Comparison of ENCODE assay signal across 23 cellular contexts in genomic region chr2:15348028-15348427, GRCh38.
"Had no signal": no experiment of that assay in that cellular context is flagged by ENCODE, and none has a peak within 500 bp of the region (broad histone marks: within the 10 kb centered on the region; RNA-seq: fewer than 3 reads in every experiment).

No MANE protein-coding gene starts in this region.

- H3K36me3 ChIP-seq: uterus had no signal

- H3K27me3 Mint-ChIP-seq: activated CD4-positive, alpha-beta memory T cell treated with anti-CD3 and anti-CD28 coated beads for 36 hours; activated naive CD4-positive, alpha-beta T cell treated with anti-CD3 and anti-CD28 coated beads, Interleukin-2, amount 50 U/mL, for 24 hours; effector memory CD8-positive, alpha-beta T cell; progenitor cell of endocrine pancreas; stimulated activated naive B cell treated with anti-CD40 and anti-IgM and Interleukin-4, amounts not matched to agents 10 μg/mL and 1 μg/mL and 100 μg/mL, for 72 hours had no signal

- H3K4me1 Mint-ChIP-seq: activated naive CD4-positive, alpha-beta T cell treated with anti-CD3 and anti-CD28 coated beads, Interleukin-2, amount 50 U/mL, for 24 hours; natural killer cell; stimulated activated naive B cell treated with anti-CD40 and anti-IgM and Interleukin-4, amounts not matched to agents 10 μg/mL and 1 μg/mL and 100 μg/mL, for 72 hours had no signal

- H3K9me3 ChIP-seq: transverse colon, uterus had no signal

- H3K4me3 ChIP-seq: left lung, lung, sigmoid colon, smooth muscle cell, transverse colon, uterus had no signal

- H3K27ac Mint-ChIP-seq: activated CD4-positive, alpha-beta memory T cell treated with anti-CD3 and anti-CD28 coated beads for 36 hours; activated naive CD4-positive, alpha-beta T cell treated with anti-CD3 and anti-CD28 coated beads, Interleukin-2, amount 50 U/mL, for 24 hours; activated T-helper 1 cell treated with anti-CD3 and anti-CD28 coated beads, Interleukin-12 subunit alpha, Interleukin-12 subunit beta, Interleukin-2, Interleukin-4 antibody, amounts not matched to agents 30 ng/mL and 10 ng/mL and 1 ng/mL, durations not matched to agents 14 hours and 24 hours and 36 hours; natural killer cell; progenitor cell of endocrine pancreas; stimulated activated naive B cell treated with anti-CD40 and anti-IgM and Interleukin-4, amounts not matched to agents 10 μg/mL and 1 μg/mL and 100 μg/mL, for 72 hours had no signal

- H3K27me3 ChIP-seq: left lung, sigmoid colon, transverse colon, uterus had no signal

- DNase-seq: activated CD4-positive, alpha-beta memory T cell treated with anti-CD3 and anti-CD28 coated beads for 36 hours; activated CD4-positive, alpha-beta T cell treated with anti-CD3 and anti-CD28 coated beads for 48 hours; activated gamma-delta T cell treated with Interleukin-2 at 50 U/mL for 16 hours; aorta; central memory CD4-positive, alpha-beta T cell; effector memory CD8-positive, alpha-beta T cell; foreskin melanocyte; kidney; left lung; natural killer cell; retina; sigmoid colon; stimulated activated CD4-positive, alpha-beta T cell treated with anti-CD3 and anti-CD28 coated beads, Interleukin-2, amount 100 ng/mL, for 48 hours; stimulated activated CD8-positive, alpha-beta memory T cell treated with anti-CD3 and anti-CD28 coated beads, Interleukin-4, amount 100 ng/mL, for 48 hours; stimulated activated naive B cell treated with anti-CD40 and anti-IgM and Interleukin-4, amounts not matched to agents 10 μg/mL and 1 μg/mL and 100 μg/mL, for 72 hours; transverse colon; uterus had no signal

- H3K4me3 Mint-ChIP-seq: activated CD4-positive, alpha-beta memory T cell treated with anti-CD3 and anti-CD28 coated beads for 36 hours; activated naive CD4-positive, alpha-beta T cell treated with anti-CD3 and anti-CD28 coated beads, Interleukin-2, amount 50 U/mL, for 24 hours; activated T-helper 1 cell treated with anti-CD3 and anti-CD28 coated beads, Interleukin-12 subunit alpha, Interleukin-12 subunit beta, Interleukin-2, Interleukin-4 antibody, amounts not matched to agents 30 ng/mL and 10 ng/mL and 1 ng/mL, durations not matched to agents 14 hours and 24 hours and 36 hours; effector memory CD8-positive, alpha-beta T cell; natural killer cell; stimulated activated naive B cell treated with anti-CD40 and anti-IgM and Interleukin-4, amounts not matched to agents 10 μg/mL and 1 μg/mL and 100 μg/mL, for 72 hours had no signal

- H3K9me3 Mint-ChIP-seq: activated naive CD4-positive, alpha-beta T cell treated with anti-CD3 and anti-CD28 coated beads, Interleukin-2, amount 50 U/mL, for 24 hours; effector memory CD8-positive, alpha-beta T cell had no signal

- ATAC-seq: effector memory CD8-positive, alpha-beta T cell; esophagus mucosa; left lung; natural killer cell; stimulated activated naive B cell treated with anti-CD40 and anti-IgM and Interleukin-4, amounts not matched to agents 10 μg/mL and 1 μg/mL and 100 μg/mL, for 72 hours had no signal

- H3K4me1 ChIP-seq: left lung, transverse colon, uterus had no signal
